ENCODE assay signal across 11 cellular contexts in genomic region chr1:183069562-183070216, GRCh38. TPM values are rescaled to one million over a fixed set of nuclear protein-coding genes. Genes with fewer than 3 reads are reported as not detected.
A peak's percentile ranks its signal among the peaks of the same experiment; 100 is the strongest.
DNase-seq lines count a peak whose midpoint lies in the region; ATAC-seq and TF ChIP-seq lines count a peak whose summit lies in the region.
"Had no signal": no experiment of that assay in that cellular context is flagged by ENCODE, and none has a peak within 500 bp of the region (broad histone marks: within the 10 kb centered on the region; RNA-seq: fewer than 3 reads in every experiment).

No MANE protein-coding gene starts in this region.

- POLR2A ChIA-PET in Panc1 (lab: Charles Lee) = no interaction called here

- ATAC-seq in Panc1 (peak; percentile 75), left lobe of liver (peak; percentile 73)

- no peaks in the 10 kb centered on the region for H3K27me3 Mint-ChIP-seq in H9 (ENCODE audit: low read depth)
- H3K27me3 Mint-ChIP-seq: stimulated activated naive CD8-positive, alpha-beta T cell treated with anti-CD3 and anti-CD28 coated beads, Interleukin-15, Interleukin-2, amounts not matched to agents 100 ng/mL and 50 ng/mL, for 24 hours had no signal

- no peak overlapping the region for H2BK5ac ChIP-seq in H9 (ENCODE audit: insufficient read length, low read length)

- no peak overlapping the region for H2BK120ac ChIP-seq in H9 (ENCODE audit: low read depth, low read length, poor library complexity, severe bottlenecking)

- no peak overlapping the region for H3K56ac ChIP-seq in H9 (ENCODE audit: insufficient read length, low read depth, low read length)

- no peaks in the 10 kb centered on the region for H4K20me1 ChIP-seq in H9 (ENCODE audit: control insufficient read depth, insufficient read depth, insufficient read length)

- in situ Hi-C loops in ACHN (cut with HindIII; ENCODE audit: low pct_ligation_motif_present, low pct_unique_long_range_greater_than_20kb, low sequenced_read_pairs) (no loop called here), Panc1 (cut with HindIII; ENCODE audit: low pct_unique_long_range_greater_than_20kb, low sequenced_read_pairs) (no loop called here)

- no peak overlapping the region for H3K4me3 ChIP-seq in Panc1 (ENCODE audit: low read depth in 2 of 2, low read length in 2 of 2)

- H3K18ac ChIP-seq in H9 (ENCODE audit: insufficient read length, low read depth, low read length) = no peak overlapping the region

- no peak overlapping the region for H2BK15ac ChIP-seq in H9 (ENCODE audit: low read depth, low read length)

- no peak overlapping the region for H3T11ph ChIP-seq in H9 (ENCODE audit: low read length)

- H3K4me1 Mint-ChIP-seq in H9 = peaks cover 10 to 18% of the 10 kb centered on the region in 2 experiments

- H3K23me2 ChIP-seq in H9 (ENCODE audit: insufficient read length, low read depth, low read length, poor library complexity, severe bottlenecking) = no peaks in the 10 kb centered on the region

- no peak overlapping the region for H3K23ac ChIP-seq in H9 (ENCODE audit: insufficient read length, low read depth, low read length)

- H2BK20ac ChIP-seq in H9 (ENCODE audit: low read depth, low read length, poor library complexity, severe bottlenecking) = no peak overlapping the region

- peak overlapping the region; percentile 26 for H4K91ac ChIP-seq in H9 (ENCODE audit: insufficient read length, low read depth, low read length)

- H3K9me3 Mint-ChIP-seq in H9 = peaks cover 10 to 11% of the 10 kb centered on the region in 2 experiments

- CTCF ChIA-PET in Panc1 (lab: Charles Lee) = no interaction called here

- no peak overlapping the region for H3K4ac ChIP-seq in H9 (ENCODE audit: low read depth, low read length)

- H3K4me3 Mint-ChIP-seq in H9 = no peak overlapping the region
- H3K4me3 Mint-ChIP-seq: stimulated activated naive CD8-positive, alpha-beta T cell treated with anti-CD3 and anti-CD28 coated beads, Interleukin-15, Interleukin-2, amounts not matched to agents 100 ng/mL and 50 ng/mL, for 24 hours had no signal

- no peaks in the 10 kb centered on the region for H3K36me3 ChIP-seq in Panc1 (ENCODE audit: control insufficient read depth, insufficient read depth, low read length)

- no peak overlapping the region; the same call in 1 of the 2 replicates for H3K14ac ChIP-seq in H9 (ENCODE audit: insufficient read depth, low read length)

- H3K9ac ChIP-seq in H9 (ENCODE audit: extremely low read depth, insufficient read length, low read length) = no peak overlapping the region

- no TSS peak for BruUV-seq in Panc1 (replicated peaks; lab: Mats Ljungman, UMichigan)

- H2AK5ac ChIP-seq in H9 (ENCODE audit: insufficient read length, low read length) = no peak overlapping the region

- H3K27ac Mint-ChIP-seq in H9 = peak overlapping the region in 2 of 3 experiments; percentile 42 to 67; a peak in 2 of 7 replicates
- H3K27ac Mint-ChIP-seq: stimulated activated naive CD8-positive, alpha-beta T cell treated with anti-CD3 and anti-CD28 coated beads, Interleukin-15, Interleukin-2, amounts not matched to agents 100 ng/mL and 50 ng/mL, for 24 hours had no signal

- DNase-seq in ACHN = peak; percentile 87
- no peak for DNase-seq in H9
- DNase-seq in Panc1 (ENCODE audit: low read depth, low spot score) = no peak
- no peak for DNase-seq in left lobe of liver (ENCODE audit: low spot score)
- DNase-seq in stimulated activated CD4-positive, alpha-beta T cell treated with anti-CD3 and anti-CD28 coated beads, Interleukin-2, amount 100 ng/mL, for 24 hours = no peak
- DNase-seq in NCI-H1436 (lab: John Stamatoyannopoulos, UW) = no peak
- DNase-seq in activated gamma-delta T cell (lab: John Stamatoyannopoulos, UW) = no peak
- no peak for DNase-seq in NCI-H510A (lab: John Stamatoyannopoulos, UW)
- DNase-seq: activated CD4-positive, alpha-beta T cell treated with anti-CD3 and anti-CD28 coated beads for 1 hour; cortex of kidney had no signal

- H3K27me3 ChIP-seq in H9 (ENCODE audit: insufficient read depth, low read length) = no peaks in the 10 kb centered on the region
- no peaks in the 10 kb centered on the region for H3K27me3 ChIP-seq in Panc1 (ENCODE audit: control insufficient read depth, insufficient read depth, low read length)

- no peak overlapping the region for H2AFZ ChIP-seq in H9 (ENCODE audit: low read length)

- WGBS in H9 (ENCODE audit: extremely low coverage, insufficient read length, low lambda C conversion rate) = no CpG with 5 or more reads among the region's 4 CpGs

- no peak overlapping the region for H2BK12ac ChIP-seq in H9 (ENCODE audit: insufficient read length, low read depth, low read length)

- H3K4me2 ChIP-seq in H9 (ENCODE audit: insufficient read depth, insufficient read length, low read length) = no peak overlapping the region

- H3K79me2 ChIP-seq in H9 (ENCODE audit: insufficient read depth, low read length) = peaks cover 5% of the 10 kb centered on the region; the same call in 1 of the 2 replicates

- H4K8ac ChIP-seq in H9 (replicated peaks; ENCODE audit: insufficient read length, low read depth, low read length) = no peak overlapping the region

- intact Hi-C loops in Panc1 (cut with micrococcal nuclease; ENCODE audit: unreplicated experiment) = no loop called here

- H3K4me1 ChIP-seq in H9 (ENCODE audit: insufficient read depth, low read length) (peaks cover 5% of the 10 kb centered on the region; the same call in 1 of the 2 replicates), Panc1 (ENCODE audit: control insufficient read depth, insufficient read depth, low read length) (peaks cover 22% of the 10 kb centered on the region)

- peaks cover 2% of the 10 kb centered on the region for H3K79me1 ChIP-seq in H9 (ENCODE audit: insufficient read depth, low read depth, low read length, poor library complexity, severe bottlenecking)

- H3K27ac ChIP-seq in H9 (ENCODE audit: insufficient read length, low read depth, low read length) (no peak overlapping the region), Panc1 (ENCODE audit: low read length) (no peak overlapping the region)

- no peaks in the 10 kb centered on the region for H3K9me3 ChIP-seq in H9 (ENCODE audit: control insufficient read depth, low read depth, low read length)
- H3K9me3 ChIP-seq in Panc1 (ENCODE audit: control insufficient read depth, insufficient read depth, low read depth, low read length) = no peaks in the 10 kb centered on the region

- no peak overlapping the region for H4K5ac ChIP-seq in H9 (ENCODE audit: insufficient read length, low read depth, low read length)

- no peak for TF ChIP-seq CTCF in H9 (conservative IDR thresholded peaks at IDR 0.05)
- TF ChIP-seq CTCF in Panc1 (IDR thresholded peaks at IDR 0.05) = no peak

- H3K36me3 Mint-ChIP-seq in H9 (ENCODE audit: insufficient read depth in 1 of 3, low read depth in 3 of 3) = peaks cover 8 to 12% (median 10%) of the 10 kb centered on the region in 3 experiments

RNA-seq across cellular contexts. Expression of gene LAMC1, which starts 46.5 kb away (rescaled TPM):
- total RNA-seq in H9 (2021) (96.2 and 110 TPM in 2 replicates), Panc1 (2021; ENCODE audit: unreplicated experiment) (113 TPM), left lobe of liver (19.0 TPM)
- 81.6 TPM for polyA plus RNA-seq in Panc1 (2012; ENCODE audit: insufficient read length)
